8 cellular contexts compared by ENCODE assay signal in the genomic region with DNA sequence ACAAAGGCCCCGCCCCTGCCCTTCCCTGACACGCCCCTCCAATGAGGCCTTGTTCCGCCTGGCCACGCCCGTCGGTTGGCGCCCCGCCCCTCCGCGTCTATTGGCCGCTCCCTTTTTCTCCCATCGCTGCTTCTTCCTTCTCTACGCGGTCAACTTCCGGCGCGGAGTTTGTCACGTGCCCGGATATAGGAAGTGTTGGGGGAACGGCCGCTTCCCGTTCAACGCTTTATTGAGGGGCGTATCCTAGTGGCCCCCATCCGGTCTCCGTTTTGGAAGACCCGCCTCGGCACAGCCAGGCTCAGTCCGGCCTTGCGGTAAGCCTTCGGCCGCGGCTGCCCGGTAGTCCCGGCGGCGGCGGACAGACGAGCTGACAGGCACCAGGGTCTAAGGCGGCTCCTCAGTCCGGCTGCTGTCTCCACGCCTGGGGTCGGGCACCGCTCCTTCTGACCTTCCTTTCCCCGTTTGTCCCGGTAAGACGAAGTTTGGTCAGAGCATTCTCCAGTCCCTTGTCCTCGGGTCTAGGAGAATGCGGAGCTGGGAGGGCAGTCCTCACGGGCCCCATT.
A peak's percentile ranks its signal among the peaks of the same experiment; 100 is the strongest.
DNase-seq lines count a peak whose midpoint lies in the region; ATAC-seq lines count a peak whose summit lies in the region.

A gene with protein sequence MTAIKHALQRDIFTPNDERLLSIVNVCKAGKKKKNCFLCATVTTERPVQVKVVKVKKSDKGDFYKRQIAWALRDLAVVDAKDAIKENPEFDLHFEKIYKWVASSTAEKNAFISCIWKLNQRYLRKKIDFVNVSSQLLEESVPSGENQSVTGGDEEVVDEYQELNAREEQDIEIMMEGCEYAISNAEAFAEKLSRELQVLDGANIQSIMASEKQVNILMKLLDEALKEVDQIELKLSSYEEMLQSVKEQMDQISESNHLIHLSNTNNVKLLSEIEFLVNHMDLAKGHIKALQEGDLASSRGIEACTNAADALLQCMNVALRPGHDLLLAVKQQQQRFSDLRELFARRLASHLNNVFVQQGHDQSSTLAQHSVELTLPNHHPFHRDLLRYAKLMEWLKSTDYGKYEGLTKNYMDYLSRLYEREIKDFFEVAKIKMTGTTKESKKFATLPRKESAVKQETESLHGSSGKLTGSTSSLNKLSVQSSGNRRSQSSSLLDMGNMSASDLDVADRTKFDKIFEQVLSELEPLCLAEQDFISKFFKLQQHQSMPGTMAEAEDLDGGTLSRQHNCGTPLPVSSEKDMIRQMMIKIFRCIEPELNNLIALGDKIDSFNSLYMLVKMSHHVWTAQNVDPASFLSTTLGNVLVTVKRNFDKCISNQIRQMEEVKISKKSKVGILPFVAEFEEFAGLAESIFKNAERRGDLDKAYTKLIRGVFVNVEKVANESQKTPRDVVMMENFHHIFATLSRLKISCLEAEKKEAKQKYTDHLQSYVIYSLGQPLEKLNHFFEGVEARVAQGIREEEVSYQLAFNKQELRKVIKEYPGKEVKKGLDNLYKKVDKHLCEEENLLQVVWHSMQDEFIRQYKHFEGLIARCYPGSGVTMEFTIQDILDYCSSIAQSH (plus strand): TSS at position 165 of the 563 bp plus-strand sequence. CDS start 4,676 bp downstream, outside the sequence.

- ATAC-seq in GM19351 (IDR thresholded peaks at IDR 0.05; ENCODE audit: unreplicated experiment), result peak; percentile 97
- peak; percentile 99 for ATAC-seq in HG03521 (IDR thresholded peaks at IDR 0.05; ENCODE audit: unreplicated experiment)

- H3K9ac ChIP-seq in BLaER1 treated with 17β-estradiol and CSF1 and Interleukin-3, amounts not matched to agents 10 nM and 100 nM, result peak within 1 kb of the TSS; percentile 88 to 97 (median 94)

- peaks cover 12 to 22% (median 19%) of the 10 kb centered on the region in 11 experiments for H3K36me3 ChIP-seq in BLaER1 treated with 17β-estradiol and CSF1 and Interleukin-3, amounts not matched to agents 10 nM and 100 nM

- peak within 1 kb of the TSS; percentile 88 to 96 (median 93) for H3K27ac ChIP-seq in BLaER1 treated with 17β-estradiol and CSF1 and Interleukin-3, amounts not matched to agents 10 nM and 100 nM

- peak within 1 kb of the TSS; percentile 85 to 100 (median 96) for H3K4me3 ChIP-seq in BLaER1 treated with 17β-estradiol and CSF1 and Interleukin-3, amounts not matched to agents 10 nM and 100 nM

- H3K9me3 ChIP-seq in BLaER1 treated with 17β-estradiol and CSF1 and Interleukin-3, amounts not matched to agents 10 nM and 100 nM (replicated peaks in 1 of 11), result peaks cover 0 to 25% (median 18%) of the 10 kb centered on the region in 11 experiments; a peak in 18 of 22 replicates

- H3K4me2 ChIP-seq in BLaER1 treated with 17β-estradiol and CSF1 and Interleukin-3, amounts not matched to agents 10 nM and 100 nM, result peak within 1 kb of the TSS; percentile 82 to 96 (median 92)

- H3K27me3 ChIP-seq in BLaER1 treated with 17β-estradiol and CSF1 and Interleukin-3, amounts not matched to agents 10 nM and 100 nM, result no peaks in the 10 kb centered on the region

- H3K4me1 ChIP-seq in BLaER1 treated with 17β-estradiol and CSF1 and Interleukin-3, amounts not matched to agents 10 nM and 100 nM, result peaks cover 6 to 25% (median 12%) of the 10 kb centered on the region in 10 experiments; a peak in 18 of 20 replicates

- H4K20me1 ChIP-seq in BLaER1 treated with 17β-estradiol and CSF1 and Interleukin-3, amounts not matched to agents 10 nM and 100 nM, result peaks cover 0 to 10% (median 0%) of the 10 kb centered on the region in 11 experiments; a peak in 2 of 22 replicates

- peak; percentile 96 for DNase-seq in NCI-H748 (lab: John Stamatoyannopoulos, UW; ENCODE audit: unreplicated experiment)
- DNase-seq in activated CD4-positive, alpha-beta T cell treated with anti-CD3 and anti-CD28 coated beads, Interleukin-2, amount 50 U/mL, for 1 hour, result peak; percentile 96
- peak; percentile 97 for DNase-seq in dedifferentiated amniotic fluid mesenchymal stem cell (ENCODE audit: extremely low spot score)
- peak; percentile 99 for DNase-seq in left kidney (ENCODE audit: low read depth, low spot score)
- peak; percentile 99 to 100 for DNase-seq in stimulated activated CD4-positive, alpha-beta T cell treated with anti-CD3 and anti-CD28 coated beads, Interleukin-2, amount 100 ng/mL, for 24 hours

Comparison
In these comparisons a context has a peak if more than half of its experiments do, and no peak if none do; other contexts are left out.
1. Peak in every context shown above with its lines: DNase-seq, ATAC-seq, H3K4me3 ChIP-seq and H3K27ac ChIP-seq.